Comparison of ENCODE assay signal across 8 cellular contexts in the genomic region with DNA sequence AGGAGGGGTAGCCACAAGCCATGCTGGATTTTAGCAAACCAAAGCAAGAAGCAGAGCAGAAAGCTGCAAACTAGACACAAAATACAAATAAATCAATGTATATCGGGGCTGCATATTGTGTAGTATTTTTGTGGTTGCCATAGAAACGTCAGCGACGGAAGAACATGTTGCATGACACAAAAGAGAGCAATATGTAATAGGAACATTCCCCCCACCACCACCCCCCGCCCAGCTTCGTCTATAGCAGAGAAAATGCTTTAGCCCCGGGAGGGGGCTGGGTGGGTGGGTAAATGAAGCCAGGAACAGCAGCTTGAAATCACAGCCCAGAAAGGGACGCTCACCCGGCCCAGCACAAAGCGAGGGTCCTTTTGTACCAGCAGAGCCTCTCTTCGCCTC. TPM values are rescaled to one million over a fixed set of nuclear protein-coding genes. Genes with fewer than 3 reads are reported as not detected.
DNase-seq lines count a peak whose midpoint lies in the region; ATAC-seq and TF ChIP-seq lines count a peak whose summit lies in the region.

No MANE protein-coding gene starts in this region.

- 0 to 1% (median 0%) methylated on average over 10 to 11 of the region's 11 CpGs for WGBS in ovary, 3 donors

- H3K9me3 ChIP-seq in ovary = no peaks in the 10 kb centered on the region

- DNase-seq in ACHN (peak; percentile 24), NCI-H146 (lab: John Stamatoyannopoulos, UW) (peak; percentile 95), fibroblast of pulmonary artery (ENCODE audit: low read depth) (peak; percentile 66), ovary (peak in 2 of 5 donors; percentile 39 to 42), mesenteric fat pad (ENCODE audit: low spot score) (no peak)
- peak; percentile 9 for DNase-seq in activated T-cell treated with anti-CD3 and anti-CD28 coated beads, Interleukin-2, amount 50 U/mL, for 4 hours

- H3K36me3 ChIP-seq in ovary = no peaks in the 10 kb centered on the region

- H3K27me3 Mint-ChIP-seq in activated T-cell treated with anti-CD3 and anti-CD28 coated beads, Interleukin-2, amount 50 U/mL, for 4 hours (ENCODE audit: low read depth) = no peaks in the 10 kb centered on the region

- peaks cover 7% of the 10 kb centered on the region for H3K36me3 Mint-ChIP-seq in activated T-cell treated with anti-CD3 and anti-CD28 coated beads, Interleukin-2, amount 50 U/mL, for 4 hours (ENCODE audit: insufficient read depth)

- TF ChIP-seq EP300 in ovary (IDR thresholded peaks at IDR 0.05) = no peak

- TF ChIP-seq CTCF in fibroblast of pulmonary artery (IDR thresholded peaks at IDR 0.05; ENCODE audit: low read length, missing control alignments) (no peak), ovary (IDR thresholded peaks at IDR 0.05) (no peak)

- no peak for TF ChIP-seq POLR2A in ovary (IDR thresholded peaks at IDR 0.05)

- H3K4me3 Mint-ChIP-seq in activated T-cell treated with anti-CD3 and anti-CD28 coated beads, Interleukin-2, amount 50 U/mL, for 4 hours = peak overlapping the region; percentile 86

- intact Hi-C loops in ovary (cut with DNase I) = no loop called here

- peak; percentile 9 for ATAC-seq in GM19438 (IDR thresholded peaks at IDR 0.05; ENCODE audit: low read depth, unreplicated experiment)
- ATAC-seq in activated T-cell treated with anti-CD3 and anti-CD28 coated beads, Interleukin-2, amount 50 U/mL, for 4 hours = peak; percentile 21 to 23
- ATAC-seq in HG03025 (IDR thresholded peaks at IDR 0.05; ENCODE audit: low FRiP score, unreplicated experiment) = no peak

- peaks cover 21% of the 10 kb centered on the region for H3K4me1 Mint-ChIP-seq in activated T-cell treated with anti-CD3 and anti-CD28 coated beads, Interleukin-2, amount 50 U/mL, for 4 hours (ENCODE audit: low read depth)

- no peaks in the 10 kb centered on the region for H3K27me3 ChIP-seq in ovary

- H3K27ac ChIP-seq in ovary = no peak overlapping the region

- no peaks in the 10 kb centered on the region for H3K9me3 Mint-ChIP-seq in activated T-cell treated with anti-CD3 and anti-CD28 coated beads, Interleukin-2, amount 50 U/mL, for 4 hours

- peaks cover 4% of the 10 kb centered on the region for H3K4me1 ChIP-seq in ovary (ENCODE audit: insufficient read depth)

- in situ Hi-C loops in ACHN (cut with HindIII; ENCODE audit: low pct_ligation_motif_present, low pct_unique_long_range_greater_than_20kb, low sequenced_read_pairs) = no loop called here

- H3K4me3 ChIP-seq in fibroblast of pulmonary artery (replicated peaks; ENCODE audit: low read depth, low read length) (peak overlapping the region; percentile 83), ovary (peak overlapping the region; percentile 62)

RNA-seq across cellular contexts. Expression of a gene that starts 0.5 kb away (rescaled TPM):
- 1 to 10 TPM; 1.5 to 2.0 (median 2.0) TPM for total RNA-seq in activated T-cell treated with anti-CD3 and anti-CD28 coated beads, Interleukin-2, amount 50 U/mL, for 4 hours
- total RNA-seq in ovary (10 to 100 TPM in 4 of 7 donors, 1 to 10 TPM in 3; 7.0 to 13.7 (median 10.5) TPM), mesenteric fat pad (8.0 TPM)
- polyA plus RNA-seq in ovary = 1 to 10 TPM; 4.4 to 8.9 TPM
